Comparison of ENCODE assay signal across 13 cellular contexts in genomic region chr16:11495066-11495407, GRCh38.
DNase-seq lines count a peak whose midpoint lies in the region; TF ChIP-seq lines count a peak whose summit lies in the region.
"Had no signal": no experiment of that assay in that cellular context is flagged by ENCODE, and none has a peak within 500 bp of the region (broad histone marks: within the 10 kb centered on the region; RNA-seq: fewer than 3 reads in every experiment).

No MANE protein-coding gene starts in this region.

- WGBS in mammary epithelial cell (ENCODE audit: low coverage, missing lambda C conversion rate): 100% methylated on average over 2 of the region's 5 CpGs
- WGBS in urinary bladder: 75% methylated on average over 5 of the region's 5 CpGs

- H3K9ac ChIP-seq in mammary epithelial cell (ENCODE audit: insufficient read depth, low read length): no peak overlapping the region
- H3K9ac ChIP-seq in OCI-LY3 (ENCODE audit: low read length): no peak overlapping the region

- in situ Hi-C loops in mammary epithelial cell (cut with MboI; ENCODE audit: low sequenced_read_pairs in 2 of 2): no loop called here

- no peaks in the 10 kb centered on the region for H3K36me3 ChIP-seq in mammary epithelial cell (ENCODE audit: insufficient read depth, low read length)
- no peaks in the 10 kb centered on the region for H3K36me3 ChIP-seq in OCI-LY3 (replicated peaks; ENCODE audit: low read depth, low read length)
- H3K36me3 ChIP-seq in urinary bladder (ENCODE audit: insufficient read depth): no peaks in the 10 kb centered on the region
- H3K36me3 ChIP-seq: cardiac muscle cell had no signal

- H3K4me2 ChIP-seq in mammary epithelial cell (ENCODE audit: insufficient read depth, low read depth, low read length) (no peak overlapping the region), OCI-LY3 (ENCODE audit: low read length) (no peak overlapping the region)

- H3K4me1 Mint-ChIP-seq in MCF 10A (ENCODE audit: insufficient read depth, unreplicated experiment): peaks cover 20% of the 10 kb centered on the region

- no peaks in the 10 kb centered on the region for H3K9me3 Mint-ChIP-seq in MCF 10A (ENCODE audit: unreplicated experiment)

- BruUV-seq in mammary epithelial cell (replicated peaks; lab: Mats Ljungman, UMichigan) (no TSS peak), MCF 10A (replicated peaks; lab: Mats Ljungman, UMichigan) (no TSS peak)

- POLR2A ChIA-PET in MCF 10A (lab: Yijun Ruan, JAX): interaction anchor here (1.0 kb wide), 2 partner anchors 40 to 132 kb away, joined by 3 to 5 read pairs; no protein-coding TSS in a partner anchor

- H4K20me1 ChIP-seq in mammary epithelial cell (ENCODE audit: insufficient read depth, low read length) (no peaks in the 10 kb centered on the region), OCI-LY3 (ENCODE audit: insufficient read depth, low read length) (no peaks in the 10 kb centered on the region)

- H3K79me2 ChIP-seq in mammary epithelial cell (ENCODE audit: insufficient read depth, low read length) (no peaks in the 10 kb centered on the region), OCI-LY3 (ENCODE audit: low read length) (no peaks in the 10 kb centered on the region)

- no peaks in the 10 kb centered on the region for H3K27me3 ChIP-seq in mammary epithelial cell (ENCODE audit: insufficient read depth, low read length)
- no peaks in the 10 kb centered on the region for H3K27me3 ChIP-seq in OCI-LY3 (ENCODE audit: low read depth, low read length)
- H3K27me3 ChIP-seq: cardiac muscle cell had no signal

- no peak overlapping the region for H3K4me3 Mint-ChIP-seq in MCF 10A (ENCODE audit: unreplicated experiment)

- no peaks in the 10 kb centered on the region for H3K9me3 ChIP-seq in mammary epithelial cell (replicated peaks; ENCODE audit: insufficient read depth, low read length)
- H3K9me3 ChIP-seq in OCI-LY3 (ENCODE audit: insufficient read depth, low read length): no peaks in the 10 kb centered on the region

- intact Hi-C loops in mammary epithelial cell (cut with micrococcal nuclease): no loop called here
- intact Hi-C loops in MCF 10A (cut with micrococcal nuclease): no loop called here

- dilution Hi-C loops in mammary epithelial cell (cut with HindIII; ENCODE audit: low sequenced_read_pairs): no loop called here

- H3K27ac Mint-ChIP-seq in MCF 10A (ENCODE audit: low read depth, unreplicated experiment): no peak overlapping the region

- peaks cover 14% of the 10 kb centered on the region for H3K36me3 Mint-ChIP-seq in MCF 10A (ENCODE audit: insufficient read depth, unreplicated experiment)

- H3K4me1 ChIP-seq in mammary epithelial cell (ENCODE audit: insufficient read depth, low read length): peaks cover 37% of the 10 kb centered on the region
- peaks cover 12% of the 10 kb centered on the region for H3K4me1 ChIP-seq in OCI-LY3 (ENCODE audit: low read length)
- no peaks in the 10 kb centered on the region for H3K4me1 ChIP-seq in urinary bladder (ENCODE audit: insufficient read depth)

- H3K27ac ChIP-seq in mammary epithelial cell (ENCODE audit: insufficient read depth, low read depth, low read length) (no peak overlapping the region), OCI-LY3 (ENCODE audit: low read length) (no peak overlapping the region), urinary bladder (ENCODE audit: low read depth) (peak overlapping the region; percentile 13)
- H3K27ac ChIP-seq: cardiac muscle cell had no signal

- H3K27me3 Mint-ChIP-seq in MCF 10A (ENCODE audit: insufficient read depth, unreplicated experiment): no peaks in the 10 kb centered on the region

- DNase-seq in mammary epithelial cell (no peak), MCF 10A (ENCODE audit: unreplicated experiment) (no peak), fibroblast of peridontal ligament (ENCODE audit: extremely low read depth) (peak; percentile 2), Kasumi-1 (lab: John Stamatoyannopoulos, UW) (no peak), cerebellum (ENCODE audit: low spot score) (no peak), NCI-H748 treated with DMSO at 0.1 percent for 48 hours (lab: John Stamatoyannopoulos, UW) (no peak)
- DNase-seq: activated CD4-positive, CD25-positive, alpha-beta regulatory T cell treated with anti-CD3 and anti-CD28 coated beads, Interleukin-2, amount 50 U/mL, for 72 hours; DND-41; NCI-H2029; SW 1271 had no signal

- no peak for TF ChIP-seq CTCF in mammary epithelial cell (conservative IDR thresholded peaks at IDR 0.05 in 1 of 2, IDR thresholded peaks at IDR 0.05 in 1 of 2; ENCODE audit: extremely low read depth in 1 of 2, insufficient read depth in 1 of 2, low read depth in 1 of 2, low read length in 2 of 2)
- TF ChIP-seq CTCF in MCF 10A (IDR thresholded peaks at IDR 0.05; ENCODE audit: unreplicated experiment): no peak
- no peak for TF ChIP-seq CTCF in OCI-LY3 (IDR thresholded peaks at IDR 0.05; ENCODE audit: low read depth, low read length)

- H3K4me3 ChIP-seq in mammary epithelial cell (replicated peaks in 1 of 3; ENCODE audit: insufficient read depth in 1 of 3, low read depth in 2 of 3, low read length in 3 of 3) (no peak overlapping the region), OCI-LY3 (ENCODE audit: low read length) (no peak overlapping the region), urinary bladder (ENCODE audit: low read depth, low read length) (no peak overlapping the region)
- H3K4me3 ChIP-seq: cardiac muscle cell had no signal

- CTCF ChIA-PET in mammary epithelial cell (lab: Charles Lee; ENCODE audit: low non-redundant PET) (no interaction called here), MCF 10A (lab: Yijun Ruan, JAX) (interaction anchor here (0.5 to 1.8 kb wide), 3 partner anchors 57 to 99 kb away, joined by 3 to 7 read pairs (median 3); no protein-coding TSS in a partner anchor)

- H2AFZ ChIP-seq in mammary epithelial cell (ENCODE audit: low read depth, low read length) (peak overlapping the region; percentile 56), OCI-LY3 (ENCODE audit: low read depth, low read length) (peak overlapping the region; percentile 91; the same call in 1 of the 2 replicates)
